28 cellular contexts compared by ENCODE assay signal in the genomic region with DNA sequence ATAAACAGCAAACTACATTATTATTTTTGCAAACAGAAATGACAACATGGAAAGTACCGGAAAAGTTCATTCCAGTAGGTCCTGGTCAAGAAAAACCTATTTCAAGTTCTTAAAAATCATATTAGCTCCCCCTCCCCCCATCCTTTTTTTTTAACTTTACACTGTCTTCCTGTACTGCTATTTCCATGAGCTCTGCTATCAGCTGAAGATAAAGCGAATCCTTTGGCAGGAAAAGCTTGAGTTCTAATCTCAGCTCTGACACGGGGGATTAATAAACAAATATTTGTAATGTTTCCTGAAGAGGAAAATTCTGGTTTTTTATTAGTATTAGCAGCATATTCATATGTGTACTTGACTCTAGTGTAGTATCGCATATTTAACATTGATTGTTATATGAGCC.
"Had no signal": no experiment of that assay in that cellular context is flagged by ENCODE, and none has a peak within 500 bp of the region (broad histone marks: within the 10 kb centered on the region; RNA-seq: fewer than 3 reads in every experiment).

No MANE protein-coding gene starts in this region.

- ATAC-seq: activated CD4-positive, alpha-beta T cell treated with anti-CD3 and anti-CD28 coated beads for 36 hours; activated CD8-positive, alpha-beta memory T cell treated with anti-CD3 and anti-CD28 coated beads, Interleukin-2, amount 10 ng/mL, durations not matched to agents 7 days and 5 days; activated CD8-positive, alpha-beta T cell treated with anti-CD3 and anti-CD28 coated beads, Interleukin-2, amount 10 ng/mL, durations not matched to agents 7 days and 5 days; activated naive CD8-positive, alpha-beta T cell treated with anti-CD3 and anti-CD28 coated beads, Interleukin-2, amount 50 U/mL, for 24 hours had no signal

- H2AFZ ChIP-seq: hepatocyte had no signal

- DNase-seq: activated CD4-positive, alpha-beta memory T cell treated with anti-CD3 and anti-CD28 coated beads for 36 hours; activated CD4-positive, alpha-beta T cell treated with anti-CD3 and anti-CD28 coated beads for 36 hours; activated CD4-positive, alpha-beta T cell treated with anti-CD3 and anti-CD28 coated beads, Interleukin-2, amount 10 ng/mL, durations not matched to agents 24 days and 14 days; activated CD4-positive, CD25-positive, alpha-beta regulatory T cell; activated CD4-positive, CD25-positive, alpha-beta regulatory T cell treated with anti-CD3 and anti-CD28 coated beads, Interleukin-2, amount 50 U/mL, for 72 hours; activated CD8-positive, alpha-beta memory T cell treated with anti-CD3 and anti-CD28 coated beads, Interleukin-2, amount 10 ng/mL, durations not matched to agents 7 days and 5 days; activated CD8-positive, alpha-beta memory T cell treated with anti-CD3 and anti-CD28 coated beads, Interleukin-2, amount 50 U/mL, for 4 hours; activated CD8-positive, alpha-beta T cell treated with anti-CD3 and anti-CD28 coated beads, Interleukin-2, amount 10 ng/mL, durations not matched to agents 7 days and 5 days; activated effector memory CD4-positive, alpha-beta T cell treated with anti-CD3 and anti-CD28 coated beads, Interleukin-2, amount 50 U/mL, for 16 hours; activated naive CD4-positive, alpha-beta T cell treated with anti-CD3 and anti-CD28 coated beads for 36 hours; activated naive CD8-positive, alpha-beta T cell treated with anti-CD3 and anti-CD28 coated beads for 36 hours; activated naive CD8-positive, alpha-beta T cell treated with anti-CD3 and anti-CD28 coated beads, Interleukin-2, amount 50 U/mL, for 24 hours; activated T-cell treated with anti-CD3 and anti-CD28 coated beads, Interleukin-2, amount 50 U/mL, for 1 hour; activated T-cell treated with anti-CD3 and anti-CD28 coated beads, Interleukin-2, amount 50 U/mL, for 48 hours; adrenal gland; dorsolateral prefrontal cortex; effector memory CD4-positive, alpha-beta T cell; endodermal cell; foreskin fibroblast; glutamatergic neuron; heart right ventricle; T-helper 2 cell had no signal

- FAIRE-seq: frontal cortex had no signal

- H3K4me1 ChIP-seq: adrenal gland, ascending aorta, breast epithelium, esophagus muscularis mucosa had no signal

- H3K79me2 ChIP-seq: hepatocyte had no signal

- H3K36me3 ChIP-seq: adrenal gland, ascending aorta, breast epithelium, esophagus muscularis mucosa, heart right ventricle had no signal

- H3K4me2 ChIP-seq: hepatocyte had no signal

- H3K27ac ChIP-seq: adrenal gland, ascending aorta, breast epithelium, coronary artery, dorsolateral prefrontal cortex, esophagus muscularis mucosa, heart right ventricle, hepatocyte had no signal

- H3K9me3 ChIP-seq: adrenal gland, ascending aorta, breast epithelium, esophagus muscularis mucosa, heart right ventricle had no signal

- H3K4me3 ChIP-seq: adrenal gland, ascending aorta, breast epithelium, coronary artery, dorsolateral prefrontal cortex, esophagus muscularis mucosa, heart right ventricle, hepatocyte had no signal

- H3K27me3 ChIP-seq: adrenal gland, ascending aorta, breast epithelium, dorsolateral prefrontal cortex, esophagus muscularis mucosa, heart right ventricle had no signal
